In genomic region chr9:133558191-133559126, GRCh38 we compare ENCODE assay signal across 8 cellular contexts. TPM values are rescaled to one million over a fixed set of nuclear protein-coding genes. Genes with fewer than 3 reads are reported as not detected.
DNase-seq lines count a peak whose midpoint lies in the region; TF ChIP-seq lines count a peak whose summit lies in the region.

No MANE protein-coding gene starts in this region.

- no peaks in the 10 kb centered on the region for H3K79me2 ChIP-seq in DOHH2 (ENCODE audit: control insufficient read depth, low read length)
- no peaks in the 10 kb centered on the region for H3K79me2 ChIP-seq in SK-N-SH (ENCODE audit: insufficient read depth)
- H3K79me2 ChIP-seq in fibroblast of lung (ENCODE audit: control insufficient read depth, insufficient read depth, low read length) = no peaks in the 10 kb centered on the region

- H3K4me1 ChIP-seq in DOHH2 (ENCODE audit: control insufficient read depth, low read length) (peaks cover 38% of the 10 kb centered on the region), SK-N-SH (ENCODE audit: control insufficient read depth in 1 of 2, insufficient read depth in 2 of 2, low read depth in 1 of 2, low read length in 1 of 2) (peaks cover 16 to 62% of the 10 kb centered on the region in 2 experiments), fibroblast of lung (ENCODE audit: control insufficient read depth, extremely low read depth, insufficient read depth, low read length) (peaks cover 20% of the 10 kb centered on the region)

- CTCF ChIA-PET in SK-N-SH (lab: Yijun Ruan, JAX) = interaction anchor here (1.1 to 1.4 kb wide), 4 partner anchors 12 to 77 kb away, joined by 3 to 5 read pairs (median 3); partner anchors contain the start of gene ADAMTSL2

- 15% methylated on average over 23 of the region's 31 CpGs for WGBS in SK-N-SH (ENCODE audit: low lambda C conversion rate)

- peak; percentile 10; the same call in 1 of the 2 replicates for TF ChIP-seq RAD21 in SK-N-SH (IDR thresholded peaks at IDR 0.05; ENCODE audit: low read length)

- POLR2A ChIA-PET in SK-N-SH (lab: Yijun Ruan, JAX) = interaction anchor here (0.7 to 2.0 kb wide), 3 partner anchors 15 to 78 kb away, joined by 3 to 12 read pairs (median 8); partner anchors contain the start of genes ADAMTSL2 and DBH

- H3K27me3 ChIP-seq in DOHH2 (ENCODE audit: control insufficient read depth, low read length) (peaks cover 8% of the 10 kb centered on the region), SK-N-SH (ENCODE audit: insufficient read depth) (no peaks in the 10 kb centered on the region), fibroblast of lung (ENCODE audit: control insufficient read depth, insufficient read depth, low read length) (no peaks in the 10 kb centered on the region)

- no peaks in the 10 kb centered on the region for H3K36me3 ChIP-seq in DOHH2 (ENCODE audit: control insufficient read depth, low read length)
- no peaks in the 10 kb centered on the region for H3K36me3 ChIP-seq in SK-N-SH (replicated peaks in 1 of 2; ENCODE audit: control insufficient read depth in 1 of 2, insufficient read depth in 2 of 2, low read length in 1 of 2)
- no peaks in the 10 kb centered on the region for H3K36me3 ChIP-seq in fibroblast of lung (ENCODE audit: control insufficient read depth, insufficient read depth, low read length)

- H3K9me2 ChIP-seq in DOHH2 (replicated peaks; ENCODE audit: control insufficient read depth, low read length) = no peaks in the 10 kb centered on the region
- no peaks in the 10 kb centered on the region for H3K9me2 ChIP-seq in SK-N-SH

- H2AFZ ChIP-seq in SK-N-SH (ENCODE audit: low read depth) (peak overlapping the region; percentile 88), fibroblast of lung (ENCODE audit: low read length) (peak overlapping the region; percentile 69)

- H3K4me3 ChIP-seq in DOHH2 (ENCODE audit: low read length) = peak overlapping the region; percentile 23
- 0 out of 4 replicates have a peak overlapping the region, but pooled peaks of 1 of the 2 experiments have one; percentile 17 for H3K4me3 ChIP-seq in SK-N-SH (ENCODE audit: low read depth in 2 of 2, low read length in 1 of 2)
- H3K4me3 ChIP-seq in fibroblast of lung (replicated peaks in 1 of 4; ENCODE audit: control extremely low read depth in 1 of 4, insufficient read depth in 1 of 4, low read depth in 3 of 4, low read length in 4 of 4) = peak overlapping the region in 2 of 4 experiments; percentile 14 to 30

- peak in 1 of 2 experiments; percentile 17; a peak in 2 of 4 replicates for TF ChIP-seq EP300 in SK-N-SH (IDR thresholded peaks at IDR 0.05; ENCODE audit: borderline replicate concordance in 1 of 2, low read depth in 1 of 2, low read length in 1 of 2)

- peak; percentile 57 for DNase-seq in HCEC 1CT
- DNase-seq in SK-N-SH = peak; percentile 91
- peak; percentile 69 to 87 for DNase-seq in fibroblast of lung (ENCODE audit: low read depth in 2 of 2)
- peak in 31 of 56 donors; percentile 24 to 78 (median 41) for DNase-seq in nucleus accumbens (lab: John Stamatoyannopoulos, UW)
- DNase-seq in effector CD8-positive, alpha-beta T cell (lab: John Stamatoyannopoulos, UW) = no peak
- DNase-seq in NCI-H2081 treated with DMSO at 0.1 percent for 48 hours (lab: John Stamatoyannopoulos, UW) = no peak
- DNase-seq in T-helper 9 cell = no peak

- 0 out of 2 replicates have a peak overlapping the region, but pooled peaks have one; percentile 6 for H3K27ac ChIP-seq in DOHH2 (ENCODE audit: low read depth, low read length)
- peak overlapping the region; percentile 76 to 96 for H3K27ac ChIP-seq in SK-N-SH (ENCODE audit: low read depth in 2 of 2, low read length in 1 of 2)
- peak overlapping the region; percentile 62 for H3K27ac ChIP-seq in fibroblast of lung (ENCODE audit: insufficient read depth, low read length)

- H3F3A ChIP-seq in DOHH2 (ENCODE audit: control insufficient read depth, insufficient read depth) (no peaks in the 10 kb centered on the region), SK-N-SH (replicated peaks; ENCODE audit: insufficient read depth) (peaks cover 9% of the 10 kb centered on the region)

- no peak for TF ChIP-seq CTCF in DOHH2 (IDR thresholded peaks at IDR 0.05; ENCODE audit: low read depth, low read length, poor library complexity, severe bottlenecking)
- TF ChIP-seq CTCF in SK-N-SH (IDR thresholded peaks at IDR 0.05) = no peak
- no peak for TF ChIP-seq CTCF in fibroblast of lung (conservative IDR thresholded peaks at IDR 0.05 in 1 of 2, IDR thresholded peaks at IDR 0.05 in 1 of 2; ENCODE audit: low read depth in 1 of 2, low read length in 2 of 2)

- no peaks in the 10 kb centered on the region for H3K9me3 ChIP-seq in DOHH2 (ENCODE audit: control insufficient read depth, insufficient read depth, low read length)
- no peaks in the 10 kb centered on the region for H3K9me3 ChIP-seq in SK-N-SH
- no peaks in the 10 kb centered on the region for H3K9me3 ChIP-seq in fibroblast of lung (ENCODE audit: control insufficient read depth, insufficient read depth, low read depth, low read length)

- H3K4me2 ChIP-seq in DOHH2 (ENCODE audit: low read length) = peak overlapping the region; percentile 69
- H3K4me2 ChIP-seq in SK-N-SH = peak overlapping the region; percentile 81
- peak overlapping the region; percentile 85 for H3K4me2 ChIP-seq in fibroblast of lung (ENCODE audit: extremely low read depth, insufficient read depth, low read length)

- no peaks in the 10 kb centered on the region for H4K20me1 ChIP-seq in DOHH2 (ENCODE audit: control insufficient read depth, insufficient read depth, low read depth, low read length)
- H4K20me1 ChIP-seq in SK-N-SH (ENCODE audit: insufficient read depth) = no peaks in the 10 kb centered on the region
- H4K20me1 ChIP-seq in fibroblast of lung (ENCODE audit: control insufficient read depth, extremely low read depth, insufficient read depth, low read length) = no peaks in the 10 kb centered on the region

- H3K9ac ChIP-seq in SK-N-SH (peak overlapping the region; percentile 51; the same call in 1 of the 2 replicates), fibroblast of lung (ENCODE audit: insufficient read depth, low read length) (no peak overlapping the region)

TF ChIP-seq in SK-N-SH, 30 proteins besides CTCF, POLR2A, EP300 and RAD21 (continues in another document):
- TF ChIP-seq FOXM1 (IDR thresholded peaks at IDR 0.05; ENCODE audit: low read depth) (no peak), FOXJ3 (CRISPR knock-in tag; IDR thresholded peaks at IDR 0.05) (peak; percentile 36; the same call in 1 of the 2 replicates), POLR2AphosphoS5 (IDR thresholded peaks at IDR 0.05; ENCODE audit: low read depth, low read length) (peak; percentile 51; the same call in 1 of the 2 replicates), JUND (IDR thresholded peaks at IDR 0.05) (peak; percentile 91), YY1 (IDR thresholded peaks at IDR 0.05; ENCODE audit: low read depth) (peak; percentile 83), TEAD4 (IDR thresholded peaks at IDR 0.05; ENCODE audit: borderline replicate concordance, insufficient read depth) (no peak), USF2 (IDR thresholded peaks at IDR 0.05; ENCODE audit: borderline replicate concordance, low read depth, low read length) (no peak), GABPA (IDR thresholded peaks at IDR 0.05; ENCODE audit: low read depth) (no peak), RXRA (IDR thresholded peaks at IDR 0.05; ENCODE audit: borderline replicate concordance, low read depth) (peak; percentile 24; the same call in 1 of the 2 replicates), SIN3A (IDR thresholded peaks at IDR 0.05; ENCODE audit: borderline replicate concordance, low read depth, low read length) (peak; percentile 51; the same call in 1 of the 2 replicates)

RNA-seq across cellular contexts. Expression of gene ADAMTSL2, which starts 24.0 kb away (rescaled TPM):
- polyA plus RNA-seq in SK-N-SH (2012; rRNA removed) = 0.21 and 0.31 TPM in 2 replicates
- 0.08 and 0.28 TPM in 2 replicates for polyA plus RNA-seq in SK-N-SH (2012; cell fraction: cytosol; rRNA removed)
- 0.27 and 0.68 TPM in 2 replicates for polyA plus RNA-seq in SK-N-SH (2012; cell fraction: nucleus; rRNA removed)
- under 0.01 TPM in 2 replicates for total RNA-seq in fibroblast of lung
- polyA plus RNA-seq in fibroblast of lung = 0.09 TPM in 1 of 2 replicates, not detected in the other
- polyA plus RNA-seq in fibroblast of lung (2012) = 0.27 TPM in 1 of 2 replicates, not detected in the other
- polyA minus RNA-seq in fibroblast of lung (ENCODE audit: low replicate concordance) = 0.20 TPM in 1 of 2 replicates, not detected in the other

RNA-seq across cellular contexts. Expression of gene MYMK, which starts 33.7 kb away (rescaled TPM):
- polyA plus RNA-seq in SK-N-SH (2012; rRNA removed) (not detected in 2 replicates), fibroblast of lung (not detected in 2 replicates)
- not detected in 2 replicates for polyA plus RNA-seq in SK-N-SH (2012; cell fraction: cytosol; rRNA removed)
- not detected in 2 replicates for polyA plus RNA-seq in SK-N-SH (2012; cell fraction: nucleus; rRNA removed)
- total RNA-seq in fibroblast of lung = not detected in 2 replicates
- not detected in 2 replicates for polyA plus RNA-seq in fibroblast of lung (2012)
- 1.4 TPM in 1 of 2 replicates, not detected in the other for polyA minus RNA-seq in fibroblast of lung (ENCODE audit: low replicate concordance)

RNA-seq across cellular contexts. Expression of gene FAM163B, which starts 50.7 kb away (rescaled TPM):
- 0.05 and 0.15 TPM in 2 replicates for polyA plus RNA-seq in SK-N-SH (2012; rRNA removed)
- 0.12 and 0.16 TPM in 2 replicates for polyA plus RNA-seq in SK-N-SH (2012; cell fraction: cytosol; rRNA removed)
- polyA plus RNA-seq in SK-N-SH (2012; cell fraction: nucleus; rRNA removed) = 0.21 and 0.36 TPM in 2 replicates
- total RNA-seq in fibroblast of lung = not detected in 2 replicates
- polyA plus RNA-seq in fibroblast of lung = not detected in 2 replicates
- polyA plus RNA-seq in fibroblast of lung (2012) = not detected in 2 replicates
- polyA minus RNA-seq in fibroblast of lung (ENCODE audit: low replicate concordance) = not detected in 2 replicates

Comparison
In these comparisons a context has a peak if more than half of its experiments do, and no peak if none do; other contexts are left out.
1. H3K27ac ChIP-seq: peak in every context shown above with its lines; median percentile 86 in SK-N-SH; 62 in fibroblast of lung; 6 in DOHH2.
2. DNase-seq: peak in HCEC 1CT (single experiment), SK-N-SH (single experiment), fibroblast of lung (2 of 2) and nucleus accumbens (31 of 56); none in effector CD8-positive, alpha-beta T cell (single experiment), NCI-H2081 treated with DMSO at 0.1 percent for 48 hours (single experiment) and T-helper 9 cell (single experiment).
3. Peak in every context shown above with its lines, with median percentiles within 50 percentile points of each other: H3K4me2 ChIP-seq.